In the genomic region with DNA sequence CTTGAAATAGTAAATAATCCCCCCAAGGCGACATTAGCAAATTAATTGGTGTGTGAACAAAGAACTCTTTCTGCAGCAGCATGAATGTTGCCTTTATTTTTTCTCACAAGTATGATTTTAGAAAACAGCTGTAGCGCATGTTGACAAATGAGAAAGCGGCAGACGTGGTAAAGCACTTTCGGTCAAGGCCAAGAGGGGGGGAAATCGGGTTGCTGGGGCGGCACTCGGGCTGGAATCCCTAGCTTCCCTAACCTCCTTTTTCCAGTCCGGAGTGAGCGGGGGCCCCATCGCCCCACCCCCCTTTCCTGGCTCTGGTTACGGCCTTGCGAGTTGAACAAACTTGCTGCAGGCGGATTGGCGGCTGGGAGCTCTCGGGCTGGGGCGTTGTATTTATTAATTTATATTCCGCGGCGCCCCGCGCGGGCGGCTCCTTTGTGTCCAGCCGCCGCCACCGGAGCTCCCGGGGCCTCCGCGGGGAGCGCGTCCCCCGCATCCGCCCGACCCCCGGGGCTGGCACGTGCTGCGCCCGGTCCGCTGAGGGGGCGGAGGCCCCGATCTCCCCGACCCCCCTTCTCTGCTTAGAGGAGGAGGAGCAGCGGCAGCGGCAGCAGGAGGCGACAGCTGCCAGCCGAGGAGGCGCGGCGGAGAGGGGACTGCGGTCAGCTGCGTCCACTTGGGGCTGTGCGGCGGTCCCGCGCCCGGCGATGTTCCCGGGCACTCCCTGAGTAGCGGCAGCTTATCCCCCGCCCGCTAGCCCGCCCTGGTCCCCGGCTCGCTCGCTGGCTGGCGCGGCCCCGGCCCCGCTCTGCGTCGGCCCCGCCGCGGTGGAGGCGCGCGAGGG, we compare ENCODE assay signal across 1 cellular context.
A peak's percentile ranks its signal among the peaks of the same experiment; 100 is the strongest.
TF ChIP-seq lines count a peak whose summit lies in the region.

A gene with protein sequence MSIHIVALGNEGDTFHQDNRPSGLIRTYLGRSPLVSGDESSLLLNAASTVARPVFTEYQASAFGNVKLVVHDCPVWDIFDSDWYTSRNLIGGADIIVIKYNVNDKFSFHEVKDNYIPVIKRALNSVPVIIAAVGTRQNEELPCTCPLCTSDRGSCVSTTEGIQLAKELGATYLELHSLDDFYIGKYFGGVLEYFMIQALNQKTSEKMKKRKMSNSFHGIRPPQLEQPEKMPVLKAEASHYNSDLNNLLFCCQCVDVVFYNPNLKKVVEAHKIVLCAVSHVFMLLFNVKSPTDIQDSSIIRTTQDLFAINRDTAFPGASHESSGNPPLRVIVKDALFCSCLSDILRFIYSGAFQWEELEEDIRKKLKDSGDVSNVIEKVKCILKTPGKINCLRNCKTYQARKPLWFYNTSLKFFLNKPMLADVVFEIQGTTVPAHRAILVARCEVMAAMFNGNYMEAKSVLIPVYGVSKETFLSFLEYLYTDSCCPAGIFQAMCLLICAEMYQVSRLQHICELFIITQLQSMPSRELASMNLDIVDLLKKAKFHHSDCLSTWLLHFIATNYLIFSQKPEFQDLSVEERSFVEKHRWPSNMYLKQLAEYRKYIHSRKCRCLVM (plus strand): TSS at position 607 of the 841 bp plus-strand sequence. CDS start 347 bp downstream, outside the sequence.

TF ChIP-seq in HepG2, 621 proteins besides CTCF, POLR2A, EP300 and RAD21 (continued from another document and continues in another):
- TF ChIP-seq CREM (IDR thresholded peaks at IDR 0.05): peak; percentile 28; the same call in 1 of the 2 replicates
- TF ChIP-seq CREM (CRISPR knock-in tag; IDR thresholded peaks at IDR 0.05): no peak
- TF ChIP-seq TCF7L2 (IDR thresholded peaks at IDR 0.05; ENCODE audit: low read depth, low read length): no peak
- TF ChIP-seq NAIF1 (CRISPR knock-in tag; IDR thresholded peaks at IDR 0.05; ENCODE audit: borderline replicate concordance): 0 out of 2 replicates have a peak, but pooled peaks have one; percentile 45
- TF ChIP-seq, protein P1, sequence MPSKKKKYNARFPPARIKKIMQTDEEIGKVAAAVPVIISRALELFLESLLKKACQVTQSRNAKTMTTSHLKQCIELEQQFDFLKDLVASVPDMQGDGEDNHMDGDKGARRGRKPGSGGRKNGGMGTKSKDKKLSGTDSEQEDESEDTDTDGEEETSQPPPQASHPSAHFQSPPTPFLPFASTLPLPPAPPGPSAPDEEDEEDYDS (CRISPR knock-in tag; IDR thresholded peaks at IDR 0.05): no peak
- TF ChIP-seq MYC (CRISPR knock-in tag; IDR thresholded peaks at IDR 0.05; ENCODE audit: borderline replicate concordance): peak; percentile 61; the same call in 1 of the 2 replicates
- TF ChIP-seq ZZZ3 (CRISPR knock-in tag; IDR thresholded peaks at IDR 0.05; ENCODE audit: borderline replicate concordance): no peak
- no peak for TF ChIP-seq ZIK1 (CRISPR knock-in tag; IDR thresholded peaks at IDR 0.05; ENCODE audit: borderline replicate concordance, low read depth)
- TF ChIP-seq ZC3H4 (CRISPR knock-in tag; IDR thresholded peaks at IDR 0.05; ENCODE audit: borderline replicate concordance): no peak
- TF ChIP-seq NR2F1 (CRISPR knock-in tag; IDR thresholded peaks at IDR 0.05): no peak; a peak in 1 of 4 replicates
- TF ChIP-seq ZNF354B (CRISPR knock-in tag; IDR thresholded peaks at IDR 0.05): no peak
- no peak for TF ChIP-seq TOE1 (CRISPR knock-in tag; IDR thresholded peaks at IDR 0.05)
- TF ChIP-seq, protein P2, sequence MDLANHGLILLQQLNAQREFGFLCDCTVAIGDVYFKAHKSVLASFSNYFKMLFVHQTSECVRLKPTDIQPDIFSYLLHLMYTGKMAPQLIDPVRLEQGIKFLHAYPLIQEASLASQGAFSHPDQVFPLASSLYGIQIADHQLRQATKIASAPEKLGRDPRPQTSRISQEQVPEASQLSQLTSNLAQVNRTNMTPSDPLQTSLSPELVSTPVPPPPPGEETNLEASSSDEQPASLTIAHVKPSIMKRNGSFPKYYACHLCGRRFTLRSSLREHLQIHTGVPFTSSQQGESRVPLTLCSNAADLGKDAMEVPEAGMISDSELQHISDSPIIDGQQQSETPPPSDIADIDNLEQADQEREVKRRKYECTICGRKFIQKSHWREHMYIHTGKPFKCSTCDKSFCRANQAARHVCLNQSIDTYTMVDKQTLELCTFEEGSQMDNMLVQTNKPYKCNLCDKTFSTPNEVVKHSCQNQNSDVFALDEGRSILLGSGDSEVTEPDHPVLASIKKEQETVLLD (CRISPR knock-in tag; IDR thresholded peaks at IDR 0.05; ENCODE audit: low read depth): peak; percentile 85
- TF ChIP-seq FOSL1 (CRISPR knock-in tag; IDR thresholded peaks at IDR 0.05; ENCODE audit: borderline replicate concordance): no peak
- TF ChIP-seq, protein P3, sequence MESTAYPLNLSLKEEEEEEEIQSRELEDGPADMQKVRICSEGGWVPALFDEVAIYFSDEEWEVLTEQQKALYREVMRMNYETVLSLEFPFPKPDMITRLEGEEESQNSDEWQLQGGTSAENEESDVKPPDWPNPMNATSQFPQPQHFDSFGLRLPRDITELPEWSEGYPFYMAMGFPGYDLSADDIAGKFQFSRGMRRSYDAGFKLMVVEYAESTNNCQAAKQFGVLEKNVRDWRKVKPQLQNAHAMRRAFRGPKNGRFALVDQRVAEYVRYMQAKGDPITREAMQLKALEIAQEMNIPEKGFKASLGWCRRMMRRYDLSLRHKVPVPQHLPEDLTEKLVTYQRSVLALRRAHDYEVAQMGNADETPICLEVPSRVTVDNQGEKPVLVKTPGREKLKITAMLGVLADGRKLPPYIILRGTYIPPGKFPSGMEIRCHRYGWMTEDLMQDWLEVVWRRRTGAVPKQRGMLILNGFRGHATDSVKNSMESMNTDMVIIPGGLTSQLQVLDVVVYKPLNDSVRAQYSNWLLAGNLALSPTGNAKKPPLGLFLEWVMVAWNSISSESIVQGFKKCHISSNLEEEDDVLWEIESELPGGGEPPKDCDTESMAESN (CRISPR knock-in tag; conservative IDR thresholded peaks at IDR 0.05): no peak
- TF ChIP-seq, protein P4, sequence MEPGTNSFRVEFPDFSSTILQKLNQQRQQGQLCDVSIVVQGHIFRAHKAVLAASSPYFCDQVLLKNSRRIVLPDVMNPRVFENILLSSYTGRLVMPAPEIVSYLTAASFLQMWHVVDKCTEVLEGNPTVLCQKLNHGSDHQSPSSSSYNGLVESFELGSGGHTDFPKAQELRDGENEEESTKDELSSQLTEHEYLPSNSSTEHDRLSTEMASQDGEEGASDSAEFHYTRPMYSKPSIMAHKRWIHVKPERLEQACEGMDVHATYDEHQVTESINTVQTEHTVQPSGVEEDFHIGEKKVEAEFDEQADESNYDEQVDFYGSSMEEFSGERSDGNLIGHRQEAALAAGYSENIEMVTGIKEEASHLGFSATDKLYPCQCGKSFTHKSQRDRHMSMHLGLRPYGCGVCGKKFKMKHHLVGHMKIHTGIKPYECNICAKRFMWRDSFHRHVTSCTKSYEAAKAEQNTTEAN (CRISPR knock-in tag; conservative IDR thresholded peaks at IDR 0.05): 0 out of 2 replicates have a peak, but pooled peaks have one; percentile 6
- no peak for TF ChIP-seq NFIC (IDR thresholded peaks at IDR 0.05; ENCODE audit: low read length)
- TF ChIP-seq, protein P5, sequence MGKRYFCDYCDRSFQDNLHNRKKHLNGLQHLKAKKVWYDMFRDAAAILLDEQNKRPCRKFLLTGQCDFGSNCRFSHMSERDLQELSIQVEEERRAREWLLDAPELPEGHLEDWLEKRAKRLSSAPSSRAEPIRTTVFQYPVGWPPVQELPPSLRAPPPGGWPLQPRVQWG (CRISPR knock-in tag; IDR thresholded peaks at IDR 0.05; ENCODE audit: borderline replicate concordance, low read depth): no peak
- no peak for TF ChIP-seq POLR2AphosphoS2 (IDR thresholded peaks at IDR 0.05; ENCODE audit: low read depth, low read length)
- TF ChIP-seq ZNF678 (CRISPR knock-in tag; IDR thresholded peaks at IDR 0.05): peak; percentile 46; the same call in 1 of the 2 replicates
- TF ChIP-seq MIER2 (CRISPR knock-in tag; IDR thresholded peaks at IDR 0.05): no peak
- TF ChIP-seq, protein P6, sequence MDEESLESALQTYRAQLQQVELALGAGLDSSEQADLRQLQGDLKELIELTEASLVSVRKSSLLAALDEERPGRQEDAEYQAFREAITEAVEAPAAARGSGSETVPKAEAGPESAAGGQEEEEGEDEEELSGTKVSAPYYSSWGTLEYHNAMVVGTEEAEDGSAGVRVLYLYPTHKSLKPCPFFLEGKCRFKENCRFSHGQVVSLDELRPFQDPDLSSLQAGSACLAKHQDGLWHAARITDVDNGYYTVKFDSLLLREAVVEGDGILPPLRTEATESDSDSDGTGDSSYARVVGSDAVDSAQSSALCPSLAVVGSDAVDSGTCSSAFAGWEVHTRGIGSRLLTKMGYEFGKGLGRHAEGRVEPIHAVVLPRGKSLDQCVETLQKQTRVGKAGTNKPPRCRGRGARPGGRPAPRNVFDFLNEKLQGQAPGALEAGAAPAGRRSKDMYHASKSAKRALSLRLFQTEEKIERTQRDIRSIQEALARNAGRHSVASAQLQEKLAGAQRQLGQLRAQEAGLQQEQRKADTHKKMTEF (CRISPR knock-in tag; IDR thresholded peaks at IDR 0.05): 0 out of 2 replicates have a peak, but pooled peaks have one; percentile 34
- TF ChIP-seq AGO2 (optimal IDR thresholded peaks at IDR 0.05; ENCODE audit: low read depth, low read length): peak; percentile 49
- TF ChIP-seq RCOR2 (CRISPR knock-in tag; IDR thresholded peaks at IDR 0.05): no peak
- TF ChIP-seq ZNF34 (CRISPR knock-in tag; IDR thresholded peaks at IDR 0.05; ENCODE audit: borderline replicate concordance): 0 out of 2 replicates have a peak, but pooled peaks have one; percentile 56
- TF ChIP-seq ZNF101 (CRISPR knock-in tag; IDR thresholded peaks at IDR 0.05; ENCODE audit: borderline replicate concordance, low read depth): no peak
- peak; percentile 60; the same call in 1 of the 2 replicates for TF ChIP-seq IRF2 (CRISPR knock-in tag; IDR thresholded peaks at IDR 0.05)
- no peak for TF ChIP-seq ZNF629 (CRISPR knock-in tag; conservative IDR thresholded peaks at IDR 0.05)
- peak; percentile 66; the same call in 1 of the 2 replicates for TF ChIP-seq GATAD2A (CRISPR knock-in tag; IDR thresholded peaks at IDR 0.05)
- TF ChIP-seq ZNF432 (CRISPR knock-in tag; IDR thresholded peaks at IDR 0.05; ENCODE audit: borderline replicate concordance): no peak
- TF ChIP-seq, protein P7, sequence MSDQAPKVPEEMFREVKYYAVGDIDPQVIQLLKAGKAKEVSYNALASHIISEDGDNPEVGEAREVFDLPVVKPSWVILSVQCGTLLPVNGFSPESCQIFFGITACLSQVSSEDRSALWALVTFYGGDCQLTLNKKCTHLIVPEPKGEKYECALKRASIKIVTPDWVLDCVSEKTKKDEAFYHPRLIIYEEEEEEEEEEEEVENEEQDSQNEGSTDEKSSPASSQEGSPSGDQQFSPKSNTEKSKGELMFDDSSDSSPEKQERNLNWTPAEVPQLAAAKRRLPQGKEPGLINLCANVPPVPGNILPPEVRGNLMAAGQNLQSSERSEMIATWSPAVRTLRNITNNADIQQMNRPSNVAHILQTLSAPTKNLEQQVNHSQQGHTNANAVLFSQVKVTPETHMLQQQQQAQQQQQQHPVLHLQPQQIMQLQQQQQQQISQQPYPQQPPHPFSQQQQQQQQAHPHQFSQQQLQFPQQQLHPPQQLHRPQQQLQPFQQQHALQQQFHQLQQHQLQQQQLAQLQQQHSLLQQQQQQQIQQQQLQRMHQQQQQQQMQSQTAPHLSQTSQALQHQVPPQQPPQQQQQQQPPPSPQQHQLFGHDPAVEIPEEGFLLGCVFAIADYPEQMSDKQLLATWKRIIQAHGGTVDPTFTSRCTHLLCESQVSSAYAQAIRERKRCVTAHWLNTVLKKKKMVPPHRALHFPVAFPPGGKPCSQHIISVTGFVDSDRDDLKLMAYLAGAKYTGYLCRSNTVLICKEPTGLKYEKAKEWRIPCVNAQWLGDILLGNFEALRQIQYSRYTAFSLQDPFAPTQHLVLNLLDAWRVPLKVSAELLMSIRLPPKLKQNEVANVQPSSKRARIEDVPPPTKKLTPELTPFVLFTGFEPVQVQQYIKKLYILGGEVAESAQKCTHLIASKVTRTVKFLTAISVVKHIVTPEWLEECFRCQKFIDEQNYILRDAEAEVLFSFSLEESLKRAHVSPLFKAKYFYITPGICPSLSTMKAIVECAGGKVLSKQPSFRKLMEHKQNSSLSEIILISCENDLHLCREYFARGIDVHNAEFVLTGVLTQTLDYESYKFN (CRISPR knock-in tag; conservative IDR thresholded peaks at IDR 0.05): peak; percentile 65
- TF ChIP-seq, protein P8, sequence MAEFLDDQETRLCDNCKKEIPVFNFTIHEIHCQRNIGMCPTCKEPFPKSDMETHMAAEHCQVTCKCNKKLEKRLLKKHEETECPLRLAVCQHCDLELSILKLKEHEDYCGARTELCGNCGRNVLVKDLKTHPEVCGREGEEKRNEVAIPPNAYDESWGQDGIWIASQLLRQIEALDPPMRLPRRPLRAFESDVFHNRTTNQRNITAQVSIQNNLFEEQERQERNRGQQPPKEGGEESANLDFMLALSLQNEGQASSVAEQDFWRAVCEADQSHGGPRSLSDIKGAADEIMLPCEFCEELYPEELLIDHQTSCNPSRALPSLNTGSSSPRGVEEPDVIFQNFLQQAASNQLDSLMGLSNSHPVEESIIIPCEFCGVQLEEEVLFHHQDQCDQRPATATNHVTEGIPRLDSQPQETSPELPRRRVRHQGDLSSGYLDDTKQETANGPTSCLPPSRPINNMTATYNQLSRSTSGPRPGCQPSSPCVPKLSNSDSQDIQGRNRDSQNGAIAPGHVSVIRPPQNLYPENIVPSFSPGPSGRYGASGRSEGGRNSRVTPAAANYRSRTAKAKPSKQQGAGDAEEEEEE (CRISPR knock-in tag; IDR thresholded peaks at IDR 0.05; ENCODE audit: borderline replicate concordance): no peak
- no peak for TF ChIP-seq ZFP1 (CRISPR knock-in tag; IDR thresholded peaks at IDR 0.05)
- TF ChIP-seq TBP (CRISPR knock-in tag; IDR thresholded peaks at IDR 0.05): no peak
- no peak for TF ChIP-seq ZBTB3 (CRISPR knock-in tag; IDR thresholded peaks at IDR 0.05; ENCODE audit: borderline replicate concordance, low read depth)
- TF ChIP-seq, protein P9, sequence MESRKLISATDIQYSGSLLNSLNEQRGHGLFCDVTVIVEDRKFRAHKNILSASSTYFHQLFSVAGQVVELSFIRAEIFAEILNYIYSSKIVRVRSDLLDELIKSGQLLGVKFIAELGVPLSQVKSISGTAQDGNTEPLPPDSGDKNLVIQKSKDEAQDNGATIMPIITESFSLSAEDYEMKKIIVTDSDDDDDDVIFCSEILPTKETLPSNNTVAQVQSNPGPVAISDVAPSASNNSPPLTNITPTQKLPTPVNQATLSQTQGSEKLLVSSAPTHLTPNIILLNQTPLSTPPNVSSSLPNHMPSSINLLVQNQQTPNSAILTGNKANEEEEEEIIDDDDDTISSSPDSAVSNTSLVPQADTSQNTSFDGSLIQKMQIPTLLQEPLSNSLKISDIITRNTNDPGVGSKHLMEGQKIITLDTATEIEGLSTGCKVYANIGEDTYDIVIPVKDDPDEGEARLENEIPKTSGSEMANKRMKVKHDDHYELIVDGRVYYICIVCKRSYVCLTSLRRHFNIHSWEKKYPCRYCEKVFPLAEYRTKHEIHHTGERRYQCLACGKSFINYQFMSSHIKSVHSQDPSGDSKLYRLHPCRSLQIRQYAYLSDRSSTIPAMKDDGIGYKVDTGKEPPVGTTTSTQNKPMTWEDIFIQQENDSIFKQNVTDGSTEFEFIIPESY (CRISPR knock-in tag; IDR thresholded peaks at IDR 0.05): no peak
- no peak for TF ChIP-seq RFX1 (IDR thresholded peaks at IDR 0.05)
- no peak for TF ChIP-seq CEBPB (IDR thresholded peaks at IDR 0.05; ENCODE audit: borderline replicate concordance, low read depth, low read length)
